In genomic region chr5:61575103-61575502, GRCh38 we compare ENCODE assay signal across 11 cellular contexts.
DNase-seq lines count a peak whose midpoint lies in the region; ATAC-seq, FAIRE-seq and TF ChIP-seq lines count a peak whose summit lies in the region.
"Had no signal": no experiment of that assay in that cellular context is flagged by ENCODE, and none has a peak within 500 bp of the region (broad histone marks: within the 10 kb centered on the region; RNA-seq: fewer than 3 reads in every experiment).

No MANE protein-coding gene starts in this region.

- ATAC-seq in right lobe of liver = peak; percentile 36 to 52 (median 38)
- ATAC-seq in HepG2 = no peak
- peak; percentile 97 for ATAC-seq in SK-N-SH treated with all-trans-retinoic acid at 6 μM for 48 hours
- no peak for ATAC-seq in GM21529 (IDR thresholded peaks at IDR 0.05; ENCODE audit: unreplicated experiment)

- H3K4me3 Mint-ChIP-seq in immature natural killer cell = no peak overlapping the region
- H3K4me3 Mint-ChIP-seq: activated naive CD4-positive, alpha-beta T cell treated with anti-CD3 and anti-CD28 coated beads, Interleukin-2, amount 50 U/mL, for 24 hours; CD4-positive, alpha-beta T cell had no signal

- intact Hi-C loops in right lobe of liver (cut with DNase I) (no loop called here), HepG2 (cut with micrococcal nuclease; ENCODE audit: unreplicated experiment) (no loop called here)

- CTCF ChIA-PET in HepG2 (lab: Yijun Ruan, JAX; ENCODE audit: low intra/inter-chr PET ratio, low total read pairs) = no interaction called here

- POLR2A ChIA-PET in HepG2 (lab: Yijun Ruan, JAX) = no interaction called here

- TF ChIP-seq CTCF in right lobe of liver (IDR thresholded peaks at IDR 0.05) (no peak), HepG2 (CRISPR knock-in tag; IDR thresholded peaks at IDR 0.05) (no peak), foreskin fibroblast (IDR thresholded peaks at IDR 0.05; ENCODE audit: low read depth, low read length) (no peak)

- TF ChIP-seq POLR2A in right lobe of liver (IDR thresholded peaks at IDR 0.05) (no peak), HepG2 (IDR thresholded peaks at IDR 0.05; ENCODE audit: insufficient read depth in 1 of 2, low read depth in 2 of 2, low read length in 2 of 2) (no peak)

- DNase-seq in right lobe of liver (no peak), HepG2 (ENCODE audit: low spot score) (no peak), foreskin fibroblast (peak; percentile 79 to 92), T-helper 1 cell (no peak), G401 (ENCODE audit: low spot score) (no peak), immature natural killer cell (no peak)
- DNase-seq: CD4-positive, alpha-beta T cell had no signal

- H3K27ac ChIP-seq in right lobe of liver (no peak overlapping the region), HepG2 (ENCODE audit: extremely low read length, insufficient read depth, low read length) (no peak overlapping the region)
- H3K27ac ChIP-seq: neutrophil had no signal

- in situ Hi-C loops in HepG2 (cut with HindIII; ENCODE audit: extremely low pct_ligation_motif_present, low pct_unique_long_range_greater_than_20kb) = no loop called here
- in situ Hi-C loops in G401 (cut with HindIII; ENCODE audit: low sequenced_read_pairs) = no loop called here

- H3K79me2 ChIP-seq in HepG2 (ENCODE audit: insufficient read depth, low read length) = no peaks in the 10 kb centered on the region

- H2AFZ ChIP-seq in HepG2 (ENCODE audit: low read length) = no peak overlapping the region

- FAIRE-seq in HepG2 (lab: Jason Lieb, UNC) = no peak

- no peak overlapping the region for H3K9ac ChIP-seq in HepG2 (ENCODE audit: insufficient read depth, low read depth, low read length)

- H3K27me3 ChIP-seq in right lobe of liver (no peaks in the 10 kb centered on the region), HepG2 (ENCODE audit: control insufficient read depth in 1 of 2, insufficient read depth in 2 of 2, low read length in 2 of 2) (peaks cover 0 to 12% of the 10 kb centered on the region in 2 experiments; a peak in 3 of 5 replicates)
- H3K27me3 ChIP-seq: neutrophil had no signal

- H3K36me3 ChIP-seq in right lobe of liver (no peaks in the 10 kb centered on the region), HepG2 (replicated peaks in 1 of 2; ENCODE audit: control insufficient read depth in 1 of 2, insufficient read depth in 2 of 2, low read length in 2 of 2) (no peaks in the 10 kb centered on the region)
- H3K36me3 ChIP-seq: neutrophil had no signal

- no peak for TF ChIP-seq EP300 in HepG2 (IDR thresholded peaks at IDR 0.05; ENCODE audit: low read depth in 2 of 2, low read length in 2 of 2)
- TF ChIP-seq EP300 in HepG2 (CRISPR knock-in tag; IDR thresholded peaks at IDR 0.05; ENCODE audit: borderline replicate concordance) = no peak

- BruUV-seq in HepG2 (replicated peaks; lab: Mats Ljungman, UMichigan) = no TSS peak

- no peaks in the 10 kb centered on the region for H3K4me1 ChIP-seq in right lobe of liver
- H3K4me1 ChIP-seq in HepG2 (ENCODE audit: insufficient read depth, low read length) = no peaks in the 10 kb centered on the region

- no peak overlapping the region for H3K27ac Mint-ChIP-seq in immature natural killer cell
- H3K27ac Mint-ChIP-seq: activated naive CD4-positive, alpha-beta T cell treated with anti-CD3 and anti-CD28 coated beads, Interleukin-2, amount 50 U/mL, for 24 hours; CD4-positive, alpha-beta T cell had no signal

- H4K20me1 ChIP-seq in HepG2 (ENCODE audit: insufficient read depth, low read length) = no peaks in the 10 kb centered on the region

- H3K4me1 Mint-ChIP-seq in immature natural killer cell = no peaks in the 10 kb centered on the region
- H3K4me1 Mint-ChIP-seq: activated naive CD4-positive, alpha-beta T cell treated with anti-CD3 and anti-CD28 coated beads, Interleukin-2, amount 50 U/mL, for 24 hours had no signal

- H3K9me3 ChIP-seq in right lobe of liver (no peaks in the 10 kb centered on the region), HepG2 (ENCODE audit: low read length) (no peaks in the 10 kb centered on the region)
- H3K9me3 ChIP-seq: neutrophil had no signal

- H3K4me3 ChIP-seq in right lobe of liver (no peak overlapping the region), HepG2 (replicated peaks in 1 of 3; ENCODE audit: insufficient read depth in 1 of 3, low read depth in 2 of 3, low read length in 3 of 3) (no peak overlapping the region), foreskin fibroblast (ENCODE audit: low read depth in 1 of 2, low read length in 2 of 2) (no peak overlapping the region)

- H3K4me2 ChIP-seq in HepG2 (ENCODE audit: low read depth, low read length) = no peak overlapping the region

- no peaks in the 10 kb centered on the region for H3K9me3 Mint-ChIP-seq in immature natural killer cell
- H3K9me3 Mint-ChIP-seq: activated naive CD4-positive, alpha-beta T cell treated with anti-CD3 and anti-CD28 coated beads, Interleukin-2, amount 50 U/mL, for 24 hours; CD4-positive, alpha-beta T cell had no signal

- no peaks in the 10 kb centered on the region for H3K36me3 Mint-ChIP-seq in immature natural killer cell
- H3K36me3 Mint-ChIP-seq: activated naive CD4-positive, alpha-beta T cell treated with anti-CD3 and anti-CD28 coated beads, Interleukin-2, amount 50 U/mL, for 24 hours had no signal

- H3K27me3 Mint-ChIP-seq in immature natural killer cell (ENCODE audit: low read depth in 3 of 3) = peaks cover 0 to 9% (median 0%) of the 10 kb centered on the region in 3 donors
- H3K27me3 Mint-ChIP-seq: activated naive CD4-positive, alpha-beta T cell treated with anti-CD3 and anti-CD28 coated beads, Interleukin-2, amount 50 U/mL, for 24 hours; CD4-positive, alpha-beta T cell had no signal

- no peak for TF ChIP-seq RAD21 in HepG2 (CRISPR knock-in tag; IDR thresholded peaks at IDR 0.05)

- 30% methylated on average over 3 of the region's 4 CpGs for WGBS in right lobe of liver (ENCODE audit: insufficient coverage, low coverage, low lambda C conversion rate, missing lambda C conversion rate)
- 13% methylated on average over 3 of the region's 4 CpGs for WGBS in HepG2 (ENCODE audit: low lambda C conversion rate)

TF ChIP-seq in HepG2, 621 proteins besides CTCF, POLR2A, EP300 and RAD21 (continues in another document):
- no peak for TF ChIP-seq LBX2 (CRISPR knock-in tag; IDR thresholded peaks at IDR 0.05; ENCODE audit: borderline replicate concordance)
- TF ChIP-seq ZNF788 (CRISPR knock-in tag; IDR thresholded peaks at IDR 0.05; ENCODE audit: borderline replicate concordance) = no peak
- no peak for TF ChIP-seq ZC3H13 (CRISPR knock-in tag; IDR thresholded peaks at IDR 0.05)
- TF ChIP-seq ZNF773 (CRISPR knock-in tag; IDR thresholded peaks at IDR 0.05; ENCODE audit: borderline replicate concordance) = no peak
- TF ChIP-seq ZNF570 (CRISPR knock-in tag; IDR thresholded peaks at IDR 0.05; ENCODE audit: borderline replicate concordance) = no peak
- no peak for TF ChIP-seq ZNF572 (CRISPR knock-in tag; IDR thresholded peaks at IDR 0.05)
- TF ChIP-seq ZSCAN31 (CRISPR knock-in tag; IDR thresholded peaks at IDR 0.05; ENCODE audit: low read depth) = no peak
- TF ChIP-seq GRHL1 (CRISPR knock-in tag; conservative IDR thresholded peaks at IDR 0.05) = no peak
- no peak for TF ChIP-seq ARID2 (CRISPR knock-in tag; IDR thresholded peaks at IDR 0.05; ENCODE audit: borderline replicate concordance)

TF ChIP-seq in SK-N-SH treated with all-trans-retinoic acid at 6 μM for 48 hours, 23 proteins besides CTCF, POLR2A, EP300 and RAD21:
- TF ChIP-seq ARNTL (CRISPR knock-in tag; IDR thresholded peaks at IDR 0.05; ENCODE audit: borderline replicate concordance, low read depth) (no peak), TCF4 (CRISPR knock-in tag; IDR thresholded peaks at IDR 0.05; ENCODE audit: borderline replicate concordance) (peak; percentile 72; the same call in 1 of the 2 replicates), BACH2 (CRISPR knock-in tag; IDR thresholded peaks at IDR 0.05; ENCODE audit: borderline replicate concordance) (no peak), TSHZ2 (CRISPR knock-in tag; IDR thresholded peaks at IDR 0.05) (no peak), CSRNP3 (CRISPR knock-in tag; IDR thresholded peaks at IDR 0.05) (no peak)

Comparison
In these comparisons a context has a peak if more than half of its experiments do, and no peak if none do; other contexts are left out.
1. ATAC-seq: peak in right lobe of liver (4 of 4) and SK-N-SH treated with all-trans-retinoic acid at 6 μM for 48 hours (single experiment); none in HepG2 (single experiment) and GM21529 (single experiment).
2. DNase-seq: peak in foreskin fibroblast (2 of 2); none in right lobe of liver (0 of 3), HepG2 (single experiment), T-helper 1 cell (0 of 5), G401 (single experiment) and immature natural killer cell (0 of 3).